10 cellular contexts compared by ENCODE assay signal in the genomic region with DNA sequence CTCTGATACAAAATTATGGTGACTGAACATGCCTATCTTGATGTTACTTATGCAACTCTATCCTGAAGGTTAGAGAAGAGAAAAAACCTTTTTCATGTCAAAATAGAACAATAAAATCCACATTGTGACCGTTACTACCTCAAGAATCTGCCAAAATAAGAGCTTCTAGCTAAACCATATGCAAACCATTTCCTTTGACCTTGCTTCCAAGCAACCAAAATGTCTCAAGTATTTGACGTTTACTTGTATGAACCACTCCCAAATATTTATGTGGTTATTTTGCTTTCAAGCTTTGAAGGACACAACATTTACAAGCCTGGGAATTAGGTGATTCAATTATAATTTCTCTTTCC.
DNase-seq lines count a peak whose midpoint lies in the region; ATAC-seq and TF ChIP-seq lines count a peak whose summit lies in the region.
"Had no signal": no experiment of that assay in that cellular context is flagged by ENCODE, and none has a peak within 500 bp of the region (broad histone marks: within the 10 kb centered on the region; RNA-seq: fewer than 3 reads in every experiment).

No MANE protein-coding gene starts in this region.

- peaks cover 42% of the 10 kb centered on the region for H4K20me1 ChIP-seq in DOHH2 (ENCODE audit: control insufficient read depth, insufficient read depth, low read depth, low read length)

- no peaks in the 10 kb centered on the region for H3K27me3 ChIP-seq in DOHH2 (ENCODE audit: control insufficient read depth, low read length)

- DNase-seq in central memory CD4-positive, alpha-beta T cell = peak; percentile 20
- DNase-seq in SIG-M5 treated with dmso at 0.1 percent for 504 hours (lab: John Stamatoyannopoulos, UW; ENCODE audit: unreplicated experiment) = no peak
- DNase-seq in iPS-NIHi7 (ENCODE audit: extremely low spot score) = no peak
- no peak for DNase-seq in dedifferentiated amniotic fluid mesenchymal stem cell (ENCODE audit: extremely low spot score)
- no peak for DNase-seq in NCI-H2227 treated with DMSO at 0.1 percent for 48 hours (lab: John Stamatoyannopoulos, UW)
- DNase-seq: activated CD4-positive, alpha-beta T cell treated with anti-CD3 and anti-CD28 coated beads, Interleukin-2, amount 50 U/mL, for 4 hours had no signal

- no peak for TF ChIP-seq CTCF in DOHH2 (IDR thresholded peaks at IDR 0.05; ENCODE audit: low read depth, low read length, poor library complexity, severe bottlenecking)

- peak; percentile 28 for ATAC-seq in GM19438 (IDR thresholded peaks at IDR 0.05; ENCODE audit: low read depth, unreplicated experiment)
- ATAC-seq in HG03175 (IDR thresholded peaks at IDR 0.05; ENCODE audit: unreplicated experiment) = peak; percentile 39
- ATAC-seq: Panc1 had no signal

- H3K9me2 ChIP-seq in DOHH2 (replicated peaks; ENCODE audit: control insufficient read depth, low read length) = no peaks in the 10 kb centered on the region

- peak overlapping the region; percentile 87 for H3K27ac ChIP-seq in DOHH2 (ENCODE audit: low read depth, low read length)

- peaks cover 32% of the 10 kb centered on the region for H3K36me3 ChIP-seq in DOHH2 (ENCODE audit: control insufficient read depth, low read length)

- peaks cover 100% of the 10 kb centered on the region for H3K4me1 ChIP-seq in DOHH2 (ENCODE audit: control insufficient read depth, low read length)

- peak overlapping the region; percentile 91 for H3K4me2 ChIP-seq in DOHH2 (ENCODE audit: low read length)

- peaks cover 100% of the 10 kb centered on the region for H3K79me2 ChIP-seq in DOHH2 (ENCODE audit: control insufficient read depth, low read length)

- peaks cover 28% of the 10 kb centered on the region for H3F3A ChIP-seq in DOHH2 (ENCODE audit: control insufficient read depth, insufficient read depth)

- H3K9me3 ChIP-seq in DOHH2 (ENCODE audit: control insufficient read depth, insufficient read depth, low read length) = no peaks in the 10 kb centered on the region

- H3K4me3 ChIP-seq in DOHH2 (ENCODE audit: low read length) = peak overlapping the region; percentile 77
